Comparison of ENCODE assay signal across 1 cellular context in the genomic region with DNA sequence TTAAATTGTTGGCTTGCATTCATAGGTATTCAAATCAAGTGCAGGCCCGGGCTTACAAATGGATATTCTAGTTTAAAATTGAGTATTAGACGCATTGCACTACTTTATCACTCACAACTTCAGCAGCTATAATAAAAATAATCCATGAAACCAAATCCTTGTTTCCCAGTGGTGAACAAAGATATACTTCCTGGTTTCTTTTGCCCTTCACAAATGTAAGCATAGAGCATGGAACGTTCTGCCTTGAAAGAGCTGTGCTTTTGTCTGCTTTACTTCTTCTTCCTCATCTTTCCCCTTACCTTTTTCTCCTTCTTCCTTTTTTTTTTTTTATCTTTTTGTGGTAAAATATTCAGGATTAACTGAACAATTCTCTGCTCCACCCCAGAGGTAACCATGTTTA.
TF ChIP-seq lines count a peak whose summit lies in the region.

No MANE protein-coding gene starts in this region.

TF ChIP-seq in SK-N-SH, 30 proteins besides CTCF, POLR2A, EP300 and RAD21 (continued from another document):
- TF ChIP-seq, protein P1, sequence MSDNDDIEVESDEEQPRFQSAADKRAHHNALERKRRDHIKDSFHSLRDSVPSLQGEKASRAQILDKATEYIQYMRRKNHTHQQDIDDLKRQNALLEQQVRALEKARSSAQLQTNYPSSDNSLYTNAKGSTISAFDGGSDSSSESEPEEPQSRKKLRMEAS (IDR thresholded peaks at IDR 0.05; ENCODE audit: low read depth): no peak
- TF ChIP-seq, protein P2, sequence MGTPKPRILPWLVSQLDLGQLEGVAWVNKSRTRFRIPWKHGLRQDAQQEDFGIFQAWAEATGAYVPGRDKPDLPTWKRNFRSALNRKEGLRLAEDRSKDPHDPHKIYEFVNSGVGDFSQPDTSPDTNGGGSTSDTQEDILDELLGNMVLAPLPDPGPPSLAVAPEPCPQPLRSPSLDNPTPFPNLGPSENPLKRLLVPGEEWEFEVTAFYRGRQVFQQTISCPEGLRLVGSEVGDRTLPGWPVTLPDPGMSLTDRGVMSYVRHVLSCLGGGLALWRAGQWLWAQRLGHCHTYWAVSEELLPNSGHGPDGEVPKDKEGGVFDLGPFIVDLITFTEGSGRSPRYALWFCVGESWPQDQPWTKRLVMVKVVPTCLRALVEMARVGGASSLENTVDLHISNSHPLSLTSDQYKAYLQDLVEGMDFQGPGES (IDR thresholded peaks at IDR 0.05; ENCODE audit: low read depth, low read length): no peak
